Comparison of ENCODE assay signal across 2 cellular contexts in the genomic region with DNA sequence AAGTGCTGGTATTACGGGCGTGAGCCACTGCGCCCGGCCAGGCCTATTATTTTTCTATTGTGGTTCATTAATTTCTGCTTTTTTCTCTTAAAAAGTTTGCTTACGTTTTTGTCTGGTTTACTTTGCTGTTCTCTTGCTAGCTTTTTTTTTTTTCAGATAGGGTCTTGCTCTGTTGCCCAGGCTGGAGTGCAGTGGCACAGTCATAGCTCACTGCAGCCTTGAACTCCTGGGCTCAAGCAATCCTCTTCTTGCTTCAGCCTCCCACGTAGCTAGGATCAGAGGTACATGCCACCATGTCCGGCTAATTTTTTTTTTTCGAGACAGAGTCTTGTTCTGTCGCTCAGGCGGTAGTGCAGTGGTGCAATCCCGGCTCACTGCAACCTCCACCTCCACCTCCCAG.
TF ChIP-seq lines count a peak whose summit lies in the region.

No MANE protein-coding gene starts in this region.

TF ChIP-seq in HepG2, 621 proteins besides CTCF, POLR2A, EP300 and RAD21:
- TF ChIP-seq ZFP36L2 (CRISPR knock-in tag; IDR thresholded peaks at IDR 0.05) (no peak), ZNF644 (CRISPR knock-in tag; IDR thresholded peaks at IDR 0.05; ENCODE audit: low read depth) (no peak), ZNF576 (CRISPR knock-in tag; IDR thresholded peaks at IDR 0.05) (no peak), HNF1B (CRISPR knock-in tag; IDR thresholded peaks at IDR 0.05) (no peak), ZFP90 (CRISPR knock-in tag; IDR thresholded peaks at IDR 0.05; ENCODE audit: borderline replicate concordance) (0 out of 2 replicates have a peak, but pooled peaks have one; percentile 26), ZNF121 (CRISPR knock-in tag; IDR thresholded peaks at IDR 0.05) (peak; percentile 90), ZNF230 (CRISPR knock-in tag; IDR thresholded peaks at IDR 0.05) (no peak), NFIB (CRISPR knock-in tag; IDR thresholded peaks at IDR 0.05; ENCODE audit: borderline replicate concordance) (no peak), ZNF614 (CRISPR knock-in tag; IDR thresholded peaks at IDR 0.05; ENCODE audit: borderline replicate concordance) (no peak), ZNF451 (CRISPR knock-in tag; IDR thresholded peaks at IDR 0.05) (no peak), ZNF496 (CRISPR knock-in tag; IDR thresholded peaks at IDR 0.05; ENCODE audit: insufficient replicate concordance) (no peak), ZNF790 (CRISPR knock-in tag; IDR thresholded peaks at IDR 0.05; ENCODE audit: borderline replicate concordance) (no peak), POLR2G (IDR thresholded peaks at IDR 0.05; ENCODE audit: low read depth, low read length) (0 out of 2 replicates have a peak, but pooled peaks have one; percentile 33)
- TF ChIP-seq, protein P1, sequence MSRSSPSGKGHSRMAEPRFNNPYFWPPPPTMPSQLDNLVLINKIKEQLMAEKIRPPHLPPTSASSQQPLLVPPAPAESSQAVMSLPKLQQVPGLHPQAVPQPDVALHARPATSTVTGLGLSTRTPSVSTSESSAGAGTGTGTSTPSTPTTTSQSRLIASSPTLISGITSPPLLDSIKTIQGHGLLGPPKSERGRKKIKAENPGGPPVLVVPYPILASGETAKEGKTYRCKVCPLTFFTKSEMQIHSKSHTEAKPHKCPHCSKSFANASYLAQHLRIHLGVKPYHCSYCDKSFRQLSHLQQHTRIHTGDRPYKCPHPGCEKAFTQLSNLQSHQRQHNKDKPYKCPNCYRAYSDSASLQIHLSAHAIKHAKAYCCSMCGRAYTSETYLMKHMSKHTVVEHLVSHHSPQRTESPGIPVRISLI (CRISPR knock-in tag; IDR thresholded peaks at IDR 0.05; ENCODE audit: borderline replicate concordance), result 0 out of 2 replicates have a peak, but pooled peaks have one; percentile 23
- TF ChIP-seq, protein P2, sequence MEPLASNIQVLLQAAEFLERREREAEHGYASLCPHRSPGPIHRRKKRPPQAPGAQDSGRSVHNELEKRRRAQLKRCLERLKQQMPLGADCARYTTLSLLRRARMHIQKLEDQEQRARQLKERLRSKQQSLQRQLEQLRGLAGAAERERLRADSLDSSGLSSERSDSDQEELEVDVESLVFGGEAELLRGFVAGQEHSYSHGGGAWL (CRISPR knock-in tag; IDR thresholded peaks at IDR 0.05), result no peak

TF ChIP-seq in K562, 482 proteins besides CTCF, POLR2A, EP300 and RAD21:
- no peak for TF ChIP-seq ZBTB49 (CRISPR knock-in tag; IDR thresholded peaks at IDR 0.05; ENCODE audit: borderline replicate concordance)
- peak; percentile 76 for TF ChIP-seq ZNF121 (CRISPR knock-in tag; conservative IDR thresholded peaks at IDR 0.05)
- no peak for TF ChIP-seq SETDB1 (IDR thresholded peaks at IDR 0.05; ENCODE audit: low read length)
